Comparison of ENCODE assay signal across 23 cellular contexts in genomic region chr10:45509491-45509890, GRCh38.
"Had no signal": no experiment of that assay in that cellular context is flagged by ENCODE, and none has a peak within 500 bp of the region (broad histone marks: within the 10 kb centered on the region; RNA-seq: fewer than 3 reads in every experiment).

No MANE protein-coding gene starts in this region.

- H3K4me2 ChIP-seq: neural progenitor cell had no signal

- H2AFZ ChIP-seq: neural progenitor cell, parathyroid adenoma had no signal

- H3K4me3 ChIP-seq: neural progenitor cell, tibial nerve had no signal

- H3K36me3 ChIP-seq: neural progenitor cell, tibial nerve had no signal

- H3K9me3 ChIP-seq: tibial nerve had no signal

- H3K27me3 ChIP-seq: neural progenitor cell, tibial nerve had no signal

- FAIRE-seq: colon, endometrium had no signal

- DNase-seq: activated CD4-positive, alpha-beta memory T cell treated with anti-CD3 and anti-CD28 coated beads for 36 hours; activated CD4-positive, alpha-beta T cell treated with anti-CD3 and anti-CD28 coated beads, Interleukin-2, amount 10 ng/mL, durations not matched to agents 24 days and 14 days; activated CD4-positive, CD25-positive, alpha-beta regulatory T cell treated with anti-CD3 and anti-CD28 coated beads, Interleukin-2, amount 50 U/mL, for 72 hours; activated CD8-positive, alpha-beta memory T cell treated with anti-CD3 and anti-CD28 coated beads, Interleukin-2, amount 50 U/mL, for 4 hours; activated effector memory CD4-positive, alpha-beta T cell treated with anti-CD3 and anti-CD28 coated beads, Interleukin-2, amount 50 U/mL, for 16 hours; activated naive CD4-positive, alpha-beta T cell treated with anti-CD3 and anti-CD28 coated beads, Interleukin-2, amount 10 ng/mL, durations not matched to agents 7 days and 5 days; activated naive CD8-positive, alpha-beta T cell treated with anti-CD3 and anti-CD28 coated beads, Interleukin-2, amount 10 ng/mL, durations not matched to agents 7 days and 5 days; activated T-cell treated with anti-CD3 and anti-CD28 coated beads, Interleukin-2, amount 50 U/mL, for 1 hour; amygdala; effector CD8-positive, alpha-beta T cell; head of caudate nucleus; hippocampal formation; kidney; mesenchymal stem cell; natural killer cell; occipital lobe; right cardiac atrium; stimulated activated naive CD4-positive, alpha-beta T cell had no signal

- ATAC-seq: natural killer cell, right cardiac atrium had no signal

- H3K4me1 ChIP-seq: neural progenitor cell, parathyroid adenoma had no signal

- H3K27ac ChIP-seq: neural progenitor cell, parathyroid adenoma, tibial nerve had no signal

- H3K9ac ChIP-seq: neural progenitor cell, parathyroid adenoma had no signal
